In the genomic region with DNA sequence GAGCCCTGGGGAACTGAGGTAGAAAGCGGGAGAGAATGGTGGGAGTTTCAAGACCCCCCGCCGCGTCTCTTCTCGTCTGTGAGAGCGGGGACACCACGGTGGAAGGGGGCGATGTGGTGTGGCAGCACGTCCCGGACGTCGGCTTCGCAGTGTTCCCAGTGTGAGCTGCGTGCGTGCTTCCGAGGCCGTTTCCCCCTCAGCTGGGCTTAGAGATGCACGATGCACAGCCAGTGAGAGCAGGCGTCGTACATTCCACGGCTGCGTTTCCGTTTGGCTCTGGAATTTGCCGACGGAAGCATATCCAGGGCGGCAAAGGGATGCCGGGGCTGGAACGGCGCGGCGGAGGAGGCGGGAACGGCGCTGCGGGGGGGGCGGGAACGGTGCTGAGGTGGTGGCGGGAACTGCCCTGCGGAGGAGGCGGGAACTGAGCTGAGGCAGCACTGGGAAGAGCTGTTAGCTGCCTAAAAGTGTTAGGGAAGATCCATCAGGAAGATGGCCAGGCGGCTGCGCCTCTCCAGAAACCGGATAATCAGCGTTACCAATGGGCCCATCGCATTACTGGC, we compare ENCODE assay signal across 9 cellular contexts. TPM values are rescaled to one million over a fixed set of nuclear protein-coding genes. Genes with fewer than 3 reads are reported as not detected.
DNase-seq lines count a peak whose midpoint lies in the region; ATAC-seq and TF ChIP-seq lines count a peak whose summit lies in the region.
"Had no signal": no experiment of that assay in that cellular context is flagged by ENCODE, and none has a peak within 500 bp of the region (broad histone marks: within the 10 kb centered on the region; RNA-seq: fewer than 3 reads in every experiment).

No MANE protein-coding gene starts in this region.

- no peak overlapping the region for H3K9ac ChIP-seq in H9 (ENCODE audit: extremely low read depth, insufficient read length, low read length)

- H3K23ac ChIP-seq in H9 (ENCODE audit: insufficient read length, low read depth, low read length) = no peak overlapping the region

- H3K56ac ChIP-seq in H9 (ENCODE audit: insufficient read length, low read depth, low read length) = no peak overlapping the region

- no peak overlapping the region for H4K91ac ChIP-seq in H9 (ENCODE audit: insufficient read length, low read depth, low read length)

- H3K4me2 ChIP-seq in H9 (ENCODE audit: insufficient read depth, insufficient read length, low read length) (peak overlapping the region; percentile 2), hepatocyte (peak overlapping the region; percentile 85)

- H4K20me1 ChIP-seq in H9 (ENCODE audit: control insufficient read depth, insufficient read depth, insufficient read length) (no peaks in the 10 kb centered on the region), hepatocyte (ENCODE audit: insufficient read depth, poor library complexity, severe bottlenecking) (no peaks in the 10 kb centered on the region)

- H3K79me2 ChIP-seq in H9 (ENCODE audit: insufficient read depth, low read length) = no peaks in the 10 kb centered on the region
- H3K79me2 ChIP-seq in hepatocyte = no peaks in the 10 kb centered on the region

- no peak overlapping the region for H3T11ph ChIP-seq in H9 (ENCODE audit: low read length)

- peaks cover 46 to 49% of the 10 kb centered on the region in 2 experiments for H3K4me1 Mint-ChIP-seq in H9

- H3K27me3 ChIP-seq in H9 (ENCODE audit: insufficient read depth, low read length) (no peaks in the 10 kb centered on the region), adrenal gland (no peaks in the 10 kb centered on the region), hepatocyte (no peaks in the 10 kb centered on the region)

- no peak overlapping the region for H2BK12ac ChIP-seq in H9 (ENCODE audit: insufficient read length, low read depth, low read length)

- no CpG with 5 or more reads among the region's 45 CpGs for WGBS in H9 (ENCODE audit: extremely low coverage, insufficient read length, low lambda C conversion rate)
- 15 to 54% (median 40%) methylated on average over 23 to 45 of the region's 45 CpGs for WGBS in adrenal gland, 4 donors
- WGBS in hepatocyte (ENCODE audit: low lambda C conversion rate, missing lambda C conversion rate) = 17% methylated on average over 39 of the region's 45 CpGs

- H3K23me2 ChIP-seq in H9 (ENCODE audit: insufficient read length, low read depth, low read length, poor library complexity, severe bottlenecking) = peaks cover 3% of the 10 kb centered on the region

- no peaks in the 10 kb centered on the region for H3K9me2 ChIP-seq in hepatocyte (replicated peaks; ENCODE audit: insufficient read depth)

- no peak overlapping the region for H2BK20ac ChIP-seq in H9 (ENCODE audit: low read depth, low read length, poor library complexity, severe bottlenecking)

- TF ChIP-seq CTCF in AG04449 (IDR thresholded peaks at IDR 0.05; ENCODE audit: insufficient read depth, low read length, missing control alignments) (no peak), H9 (conservative IDR thresholded peaks at IDR 0.05) (no peak), adrenal gland (IDR thresholded peaks at IDR 0.05) (no peak), hepatocyte (IDR thresholded peaks at IDR 0.05; ENCODE audit: poor library complexity) (no peak)

- H3K36me3 Mint-ChIP-seq in H9 (ENCODE audit: insufficient read depth in 1 of 3, low read depth in 3 of 3) = peaks cover 15 to 31% (median 22%) of the 10 kb centered on the region in 3 experiments

- CTCF ChIA-PET in AG04449 (lab: Yijun Ruan, JAX) = no interaction called here

- no peak overlapping the region for H2AK5ac ChIP-seq in H9 (ENCODE audit: insufficient read length, low read length)

- peaks cover 42% of the 10 kb centered on the region in 2 experiments for H3K9me3 Mint-ChIP-seq in H9

- peak overlapping the region in 2 of 3 experiments; percentile 75 to 81; a peak in 3 of 7 replicates for H3K27ac Mint-ChIP-seq in H9
- H3K27ac Mint-ChIP-seq: dendritic cell treated with granulocyte-macrophage colony-stimulating factor and Interleukin-4, amounts not matched to agents 40 ng/mL and 50 ng/mL, for 4 days had no signal

- H2BK15ac ChIP-seq in H9 (ENCODE audit: low read depth, low read length) = no peak overlapping the region

- 0 out of 2 replicates have a peak overlapping the region, but pooled peaks have one; percentile 27 for H3K14ac ChIP-seq in H9 (ENCODE audit: insufficient read depth, low read length)

- H3K18ac ChIP-seq in H9 (ENCODE audit: insufficient read length, low read depth, low read length) = peak overlapping the region; percentile 43

- H3K36me3 ChIP-seq in adrenal gland (replicated peaks in 1 of 2) = no peaks in the 10 kb centered on the region
- H3K36me3 ChIP-seq in hepatocyte (replicated peaks; ENCODE audit: insufficient read depth, low read depth) = no peaks in the 10 kb centered on the region

- no peak overlapping the region for H2BK120ac ChIP-seq in H9 (ENCODE audit: low read depth, low read length, poor library complexity, severe bottlenecking)

- no peak overlapping the region for H3K4ac ChIP-seq in H9 (ENCODE audit: low read depth, low read length)

- intact Hi-C loops in adrenal gland (cut with DNase I) = no loop called here

- H3K79me1 ChIP-seq in H9 (ENCODE audit: insufficient read depth, low read depth, low read length, poor library complexity, severe bottlenecking) = no peaks in the 10 kb centered on the region

- peak overlapping the region; percentile 57 to 78 for H3K4me3 Mint-ChIP-seq in H9
- H3K4me3 Mint-ChIP-seq: dendritic cell treated with granulocyte-macrophage colony-stimulating factor and Interleukin-4, amounts not matched to agents 40 ng/mL and 50 ng/mL, for 4 days had no signal

- H2BK5ac ChIP-seq in H9 (ENCODE audit: insufficient read length, low read length) = no peak overlapping the region

- peaks cover 4% of the 10 kb centered on the region; the same call in 1 of the 2 replicates for H3K4me1 ChIP-seq in H9 (ENCODE audit: insufficient read depth, low read length)
- H3K4me1 ChIP-seq in adrenal gland (replicated peaks in 1 of 2) = peaks cover 0 to 7% of the 10 kb centered on the region in 2 donors
- H3K4me1 ChIP-seq in hepatocyte (ENCODE audit: insufficient read depth) = peaks cover 21% of the 10 kb centered on the region

- peaks cover 31% of the 10 kb centered on the region for H3K27me3 Mint-ChIP-seq in H9 (ENCODE audit: low read depth)

- TF ChIP-seq POLR2A in adrenal gland (IDR thresholded peaks at IDR 0.05) = no peak

- no peak overlapping the region for H4K8ac ChIP-seq in H9 (replicated peaks; ENCODE audit: insufficient read length, low read depth, low read length)

- DNase-seq in AG04449 (ENCODE audit: low read depth, low spot score) = no peak
- peak; percentile 83 for DNase-seq in H9
- peak in 5 of 7 donors; percentile 56 to 80 (median 57) for DNase-seq in adrenal gland
- peak; percentile 84 for DNase-seq in hepatocyte (ENCODE audit: low spot score)
- peak; percentile 63 for DNase-seq in putamen (ENCODE audit: low spot score)
- no peak for DNase-seq in pons (ENCODE audit: low spot score)
- no peak for DNase-seq in germinal center (ENCODE audit: low spot score)

- no peak overlapping the region for H3K27ac ChIP-seq in H9 (ENCODE audit: insufficient read length, low read depth, low read length)
- peak overlapping the region in 3 of 5 donors; percentile 58 to 82 (median 70) for H3K27ac ChIP-seq in adrenal gland
- H3K27ac ChIP-seq in hepatocyte = peak overlapping the region; percentile 76

- ATAC-seq in GM21737 (IDR thresholded peaks at IDR 0.05; ENCODE audit: unreplicated experiment) = no peak

- H3K9me3 ChIP-seq in H9 (ENCODE audit: control insufficient read depth, low read depth, low read length) = peaks cover 22% of the 10 kb centered on the region
- H3K9me3 ChIP-seq in adrenal gland (replicated peaks in 1 of 3) = peaks cover 0 to 13% (median 0%) of the 10 kb centered on the region in 3 donors
- peaks cover 8% of the 10 kb centered on the region for H3K9me3 ChIP-seq in hepatocyte (ENCODE audit: low read depth)

- H2AFZ ChIP-seq in H9 (ENCODE audit: low read length) (no peak overlapping the region), hepatocyte (peak overlapping the region; percentile 77)

- H3K4me3 ChIP-seq in AG04449 (ENCODE audit: low read depth, low read length) = peak overlapping the region; percentile 56
- peak overlapping the region in 1 of 4 donors; percentile 25 for H3K4me3 ChIP-seq in adrenal gland
- H3K4me3 ChIP-seq in hepatocyte = peak overlapping the region; percentile 8

- H4K5ac ChIP-seq in H9 (ENCODE audit: insufficient read length, low read depth, low read length) = no peak overlapping the region

- POLR2A ChIA-PET in AG04449 (lab: Yijun Ruan, JAX) = no interaction called here

RNA-seq across cellular contexts. Expression of gene KIF25, which starts 37.7 kb away (rescaled TPM):
- 0.22 and 0.59 TPM in 2 replicates for total RNA-seq in H9 (2021)
- total RNA-seq in adrenal gland = not detected
- polyA plus RNA-seq in adrenal gland = under 1 TPM in 2 of 3 donors, not detected in 1; 0.44 to 0.97 TPM
- 0.40 TPM in 1 of 2 replicates, not detected in the other for total RNA-seq in hepatocyte
- not detected in 2 replicates for polyA plus RNA-seq in hepatocyte

RNA-seq across cellular contexts. Expression of gene FRMD1, which starts 43.8 kb away (rescaled TPM):
- total RNA-seq in H9 (2021) (not detected in 2 replicates), adrenal gland (under 1 TPM in 2 of 8 donors, not detected in 6; 0.04 to 0.14 TPM), hepatocyte (0.07 TPM in 1 of 2 replicates, not detected in the other)
- polyA plus RNA-seq in adrenal gland (under 1 TPM in 2 of 3 donors, not detected in 1; 0.30 to 0.32 TPM), hepatocyte (0.46 TPM in 1 of 2 replicates, not detected in the other)

Comparison
In these comparisons a context has a peak if more than half of its experiments do, and no peak if none do; other contexts are left out.
1. DNase-seq: peak in H9 (single experiment), adrenal gland (5 of 7), hepatocyte (single experiment) and putamen (single experiment); none in AG04449 (single experiment), pons (single experiment) and germinal center (single experiment).